Comparison of ENCODE assay signal across 16 cellular contexts in the genomic region with DNA sequence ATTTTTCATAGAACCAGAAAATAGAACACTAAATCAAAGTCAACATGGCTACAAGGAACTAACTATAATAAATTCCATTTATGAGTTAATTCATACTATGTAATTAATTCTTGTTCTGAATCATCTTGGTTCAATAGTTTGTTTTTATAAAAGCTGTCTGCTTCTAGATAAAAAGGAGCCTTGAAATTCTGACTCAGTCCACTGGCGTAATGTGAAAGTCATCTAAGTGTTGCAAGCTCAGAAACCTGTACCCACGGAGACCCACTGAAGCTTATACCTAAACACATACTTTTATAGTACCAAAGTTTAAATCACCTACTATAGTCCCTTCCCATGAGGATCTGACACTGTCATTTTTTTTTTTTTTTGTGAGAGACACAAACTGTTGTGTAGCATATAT.
A peak's percentile ranks its signal among the peaks of the same experiment; 100 is the strongest.
DNase-seq lines count a peak whose midpoint lies in the region; ATAC-seq and TF ChIP-seq lines count a peak whose summit lies in the region.
"Had no signal": no experiment of that assay in that cellular context is flagged by ENCODE, and none has a peak within 500 bp of the region (broad histone marks: within the 10 kb centered on the region; RNA-seq: fewer than 3 reads in every experiment).

No MANE protein-coding gene starts in this region.

- no peaks in the 10 kb centered on the region for H3K27me3 ChIP-seq in kidney epithelial cell (ENCODE audit: control insufficient read depth, insufficient read depth, low read length)
- no peaks in the 10 kb centered on the region for H3K27me3 ChIP-seq in CD8-positive, alpha-beta T cell (ENCODE audit: insufficient read depth, low read length)
- H3K27me3 ChIP-seq: BLaER1 treated with 17β-estradiol and CSF1 and Interleukin-3, amounts not matched to agents 10 nM and 100 nM; cardiac muscle cell; pancreas had no signal

- TF ChIP-seq CTCF in cardiac fibroblast (IDR thresholded peaks at IDR 0.05; ENCODE audit: low read depth, low read length) (no peak), kidney epithelial cell (IDR thresholded peaks at IDR 0.05; ENCODE audit: insufficient read depth, low read length, poor library complexity, severe bottlenecking) (no peak), GM13977 (IDR thresholded peaks at IDR 0.05; ENCODE audit: extremely low read depth, insufficient read depth, missing control alignments) (no peak)
- TF ChIP-seq CTCF in CD8-positive, alpha-beta T cell (IDR thresholded peaks at IDR 0.05) = no peak

- H3K4me3 ChIP-seq in cardiac fibroblast (replicated peaks in 1 of 2; ENCODE audit: low read depth in 2 of 2, low read length in 2 of 2) = no peak overlapping the region
- no peak overlapping the region for H3K4me3 ChIP-seq in kidney epithelial cell (ENCODE audit: low read depth, low read length)
- H3K4me3 ChIP-seq in CD8-positive, alpha-beta T cell (ENCODE audit: low read depth, low read length) = no peak overlapping the region
- H3K4me3 ChIP-seq: BLaER1 treated with 17β-estradiol and CSF1 and Interleukin-3, amounts not matched to agents 10 nM and 100 nM; cardiac muscle cell; pancreas had no signal

- no peaks in the 10 kb centered on the region for H3K4me1 ChIP-seq in CD8-positive, alpha-beta T cell (ENCODE audit: insufficient read depth, low read length)
- H3K4me1 ChIP-seq: BLaER1 treated with 17β-estradiol and CSF1 and Interleukin-3, amounts not matched to agents 10 nM and 100 nM; pancreas had no signal

- CTCF ChIA-PET in CD8-positive, alpha-beta T cell (lab: Charles Lee) = no interaction called here

- no peaks in the 10 kb centered on the region for H3K4me1 Mint-ChIP-seq in CD8-positive, alpha-beta T cell (ENCODE audit: low read depth)
- H3K4me1 Mint-ChIP-seq: activated T-helper 17 cell treated with anti-CD3 and anti-CD28 coated beads, Interleukin-2, amount 50 U/mL, for 72 hours had no signal

- H3K9me3 ChIP-seq in CD8-positive, alpha-beta T cell (ENCODE audit: low read length) = no peaks in the 10 kb centered on the region
- H3K9me3 ChIP-seq: pancreas had no signal

- no peaks in the 10 kb centered on the region for H3K27me3 Mint-ChIP-seq in CD8-positive, alpha-beta T cell (ENCODE audit: low read depth)
- H3K27me3 Mint-ChIP-seq: activated T-helper 17 cell treated with anti-CD3 and anti-CD28 coated beads, Interleukin-2, amount 50 U/mL, for 72 hours had no signal

- POLR2A ChIA-PET in CD8-positive, alpha-beta T cell (lab: Charles Lee) = no interaction called here

- H3K36me3 Mint-ChIP-seq in CD8-positive, alpha-beta T cell = no peaks in the 10 kb centered on the region

- no peak overlapping the region for H3K27ac Mint-ChIP-seq in CD8-positive, alpha-beta T cell
- H3K27ac Mint-ChIP-seq: activated T-helper 17 cell treated with anti-CD3 and anti-CD28 coated beads, Interleukin-2, amount 50 U/mL, for 72 hours had no signal

- DNase-seq in AG08396 (ENCODE audit: low spot score) = peak; percentile 30
- DNase-seq in M059J (ENCODE audit: low read depth) = peak; percentile 91
- peak; percentile 86 to 95 for DNase-seq in cardiac fibroblast (ENCODE audit: low read depth in 2 of 2)
- DNase-seq in kidney epithelial cell (ENCODE audit: low read depth) = peak; percentile 73
- DNase-seq in CD8-positive, alpha-beta T cell = no peak
- DNase-seq in NCI-H1048 (lab: John Stamatoyannopoulos, UW) = no peak
- no peak for DNase-seq in GM13977 (ENCODE audit: low spot score)
- DNase-seq: midbrain; NCI-H526 treated with DMSO at 0.1 percent for 48 hours; pancreas; stimulated activated CD8-positive, alpha-beta memory T cell treated with anti-CD3 and anti-CD28 coated beads, Interleukin-4, amount 100 ng/mL, for 48 hours; T1000 had no signal

- H3K4me3 Mint-ChIP-seq in CD8-positive, alpha-beta T cell = no peak overlapping the region
- H3K4me3 Mint-ChIP-seq: activated T-helper 17 cell treated with anti-CD3 and anti-CD28 coated beads, Interleukin-2, amount 50 U/mL, for 72 hours had no signal

- no peaks in the 10 kb centered on the region for H3K36me3 ChIP-seq in kidney epithelial cell (ENCODE audit: control insufficient read depth, insufficient read depth, low read length)
- H3K36me3 ChIP-seq in CD8-positive, alpha-beta T cell (ENCODE audit: insufficient read depth, low read length) = no peaks in the 10 kb centered on the region
- H3K36me3 ChIP-seq: BLaER1 treated with 17β-estradiol and CSF1 and Interleukin-3, amounts not matched to agents 10 nM and 100 nM; cardiac muscle cell; pancreas had no signal

- ATAC-seq in CD8-positive, alpha-beta T cell = no peak
- ATAC-seq in HG03045 (IDR thresholded peaks at IDR 0.05; ENCODE audit: unreplicated experiment) = no peak
- ATAC-seq: activated T-helper 17 cell treated with anti-CD3 and anti-CD28 coated beads, Interleukin-2, amount 50 U/mL, for 72 hours; pancreas had no signal

- in situ Hi-C loops in GM13977 (cut with MboI; ENCODE audit: low pct_unique_long_range_greater_than_20kb, low sequenced_read_pairs, unreplicated experiment) = no loop called here

- intact Hi-C loops in CD8-positive, alpha-beta T cell (cut with DNase I, micrococcal nuclease) = no loop called here

- no peaks in the 10 kb centered on the region for H3K9me3 Mint-ChIP-seq in CD8-positive, alpha-beta T cell

- no peak overlapping the region for H3K27ac ChIP-seq in CD8-positive, alpha-beta T cell (ENCODE audit: low read depth, low read length)
- H3K27ac ChIP-seq: BLaER1 treated with 17β-estradiol and CSF1 and Interleukin-3, amounts not matched to agents 10 nM and 100 nM; cardiac muscle cell; pancreas had no signal

Comparison
In these comparisons a context has a peak if more than half of its experiments do, and no peak if none do; other contexts are left out.
1. DNase-seq: peak in AG08396 (single experiment), M059J (single experiment), cardiac fibroblast (2 of 2) and kidney epithelial cell (single experiment); none in CD8-positive, alpha-beta T cell (0 of 7), NCI-H1048 (single experiment) and GM13977 (single experiment).